9 cellular contexts compared by ENCODE assay signal in the genomic region with DNA sequence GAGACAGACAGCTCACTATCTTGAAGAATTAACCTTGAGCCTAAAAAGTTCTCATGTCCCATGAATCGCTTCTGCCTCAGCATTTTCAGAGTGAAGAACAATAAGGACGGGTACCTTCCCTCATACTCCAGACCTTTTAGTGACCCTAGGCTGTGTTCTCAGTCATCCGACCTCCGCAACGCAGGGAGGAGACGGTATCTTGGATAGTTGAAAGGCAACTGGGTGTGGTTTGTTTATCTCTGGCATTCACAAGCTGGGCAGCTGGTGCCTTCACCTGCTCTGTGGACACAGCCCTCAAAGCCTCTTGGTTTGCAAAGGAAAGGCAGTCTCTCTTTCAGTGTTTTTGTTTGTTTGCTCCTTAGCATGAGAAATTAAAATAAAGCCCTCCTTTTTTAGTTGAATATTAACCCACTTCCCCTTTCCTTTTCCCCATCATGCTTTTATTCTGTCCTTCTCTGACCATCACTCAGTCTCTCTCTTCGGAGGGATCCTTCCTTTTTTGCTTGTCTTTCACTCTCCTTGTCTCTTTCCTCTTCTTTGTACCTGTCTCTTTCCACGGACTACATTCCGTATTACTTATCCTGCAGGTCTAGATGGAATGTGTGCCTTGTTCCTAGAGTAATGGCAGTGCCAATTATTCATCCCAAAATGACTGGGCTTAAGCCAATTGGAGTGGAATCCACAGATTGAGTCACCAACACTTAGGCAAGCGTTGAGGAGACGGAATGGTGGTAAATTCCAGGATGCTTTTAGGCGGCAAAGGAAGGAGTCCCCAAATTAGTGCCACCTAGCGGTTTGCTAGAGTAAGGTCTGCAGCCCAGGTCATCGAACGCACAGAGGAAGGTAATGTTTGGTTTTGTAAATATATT. TPM values are rescaled to one million over a fixed set of nuclear protein-coding genes. Genes with fewer than 3 reads are reported as not detected.
DNase-seq lines count a peak whose midpoint lies in the region; ATAC-seq lines count a peak whose summit lies in the region.
"Had no signal": no experiment of that assay in that cellular context is flagged by ENCODE, and none has a peak within 500 bp of the region (broad histone marks: within the 10 kb centered on the region; RNA-seq: fewer than 3 reads in every experiment).

No MANE protein-coding gene starts in this region.

- H3K79me1 ChIP-seq in mesendoderm (ENCODE audit: low read length), result no peaks in the 10 kb centered on the region

- H3K36me3 ChIP-seq in mesendoderm (ENCODE audit: control insufficient read depth, insufficient read depth, low read length), result no peaks in the 10 kb centered on the region
- H3K36me3 ChIP-seq: neutrophil had no signal

- peaks cover 2% of the 10 kb centered on the region for H3K4me1 ChIP-seq in mesendoderm (ENCODE audit: control insufficient read depth, low read depth, low read length)

- H3K4me3 ChIP-seq in mesendoderm (ENCODE audit: low read length), result no peak overlapping the region

- no peak overlapping the region for H2BK5ac ChIP-seq in mesendoderm (ENCODE audit: low read length)

- H3K18ac ChIP-seq in mesendoderm (ENCODE audit: low read length), result no peak overlapping the region

- no peak for ATAC-seq in HG03520 (IDR thresholded peaks at IDR 0.05; ENCODE audit: unreplicated experiment)
- ATAC-seq in HG03469 (IDR thresholded peaks at IDR 0.05; ENCODE audit: unreplicated experiment), result no peak

- H3K27ac ChIP-seq in mesendoderm (ENCODE audit: low read depth, low read length), result no peak overlapping the region
- H3K27ac ChIP-seq: neutrophil had no signal

- H2AK5ac ChIP-seq in mesendoderm (ENCODE audit: low read length), result no peak overlapping the region

- H3K4ac ChIP-seq in mesendoderm (ENCODE audit: low read depth, low read length), result no peak overlapping the region

- no peak overlapping the region for H3K56ac ChIP-seq in mesendoderm (ENCODE audit: low read length)

- H3K79me2 ChIP-seq in mesendoderm (ENCODE audit: control insufficient read depth, insufficient read depth, low read length), result no peaks in the 10 kb centered on the region

- no peaks in the 10 kb centered on the region for H3K27me3 ChIP-seq in mesendoderm (ENCODE audit: insufficient read depth, low read length, poor library complexity)
- H3K27me3 ChIP-seq: neutrophil had no signal

- no CpG with 5 or more reads among the region's 15 CpGs for WGBS in mesendoderm (ENCODE audit: extremely low coverage, insufficient coverage, low lambda C conversion rate)

- H3K4me2 ChIP-seq in mesendoderm (ENCODE audit: low read length), result no peak overlapping the region

- no peak overlapping the region for H3K23ac ChIP-seq in mesendoderm (ENCODE audit: low read length)

- H2BK15ac ChIP-seq in mesendoderm (replicated peaks; ENCODE audit: low read depth), result no peak overlapping the region

- H2BK120ac ChIP-seq in mesendoderm (ENCODE audit: low read depth, low read length), result no peak overlapping the region

- peak; percentile 69 for DNase-seq in GM03348 (ENCODE audit: low spot score)
- DNase-seq in NCI-H146 (lab: John Stamatoyannopoulos, UW), result peak; percentile 93
- DNase-seq in T47D (ENCODE audit: low read depth in 1 of 2, low spot score in 1 of 2), result peak; percentile 44 to 63
- DNase-seq in mesendoderm, result peak; percentile 97
- DNase-seq in activated T-cell treated with anti-CD3 and anti-CD28 coated beads, Interleukin-2, amount 50 U/mL, for 48 hours, result no peak
- DNase-seq in SKM-1 (lab: John Stamatoyannopoulos, UW; ENCODE audit: unreplicated experiment), result no peak

- no peak overlapping the region for H4K8ac ChIP-seq in mesendoderm (ENCODE audit: low read depth, low read length)

- no peak overlapping the region for H4K5ac ChIP-seq in mesendoderm (ENCODE audit: low read length)

- in situ Hi-C loops in T47D (cut with HindIII; ENCODE audit: low pct_unique_long_range_greater_than_20kb, low sequenced_read_pairs), result no loop called here

- no peak overlapping the region for H3K9ac ChIP-seq in mesendoderm (ENCODE audit: low read length)

RNA-seq across cellular contexts. Expression of gene PRR15, which starts 45.8 kb away (rescaled TPM):
- 10.3 TPM for polyA plus RNA-seq in mesendoderm (2013, experiment 1 of 2)
- 10.0 TPM for polyA plus RNA-seq in mesendoderm (2013, experiment 2 of 2)

Comparison
In these comparisons a context has a peak if more than half of its experiments do, and no peak if none do; other contexts are left out.
1. DNase-seq: peak in GM03348 (single experiment), NCI-H146 (single experiment), T47D (2 of 2) and mesendoderm (single experiment); none in activated T-cell treated with anti-CD3 and anti-CD28 coated beads, Interleukin-2, amount 50 U/mL, for 48 hours (0 of 2) and SKM-1 (single experiment).